1 cellular context compared by ENCODE assay signal in the genomic region with DNA sequence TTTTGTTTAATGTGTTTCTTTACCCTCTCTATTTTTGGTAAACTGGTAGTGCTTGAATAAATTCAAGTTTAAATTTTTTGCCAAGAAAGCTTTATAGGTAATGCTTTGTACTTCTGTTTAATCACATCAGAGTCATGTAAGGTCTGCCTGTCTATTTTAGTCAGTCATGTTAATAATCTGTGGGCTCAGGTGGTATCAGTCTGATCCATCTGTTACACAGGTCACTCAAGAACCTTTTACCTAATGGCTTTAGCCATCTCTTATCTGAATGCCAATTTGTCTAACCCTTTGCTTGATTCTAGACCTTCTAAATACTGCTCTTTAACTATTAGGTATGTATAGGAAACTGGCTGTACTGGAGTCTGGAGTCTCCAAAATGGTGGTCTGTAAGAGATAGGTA.
TF ChIP-seq lines count a peak whose summit lies in the region.

No MANE protein-coding gene starts in this region.

TF ChIP-seq in HepG2, 621 proteins besides CTCF, POLR2A, EP300 and RAD21:
- TF ChIP-seq REPIN1 (CRISPR knock-in tag; IDR thresholded peaks at IDR 0.05; ENCODE audit: borderline replicate concordance, low read depth): no peak
- TF ChIP-seq AGO1 (IDR thresholded peaks at IDR 0.05; ENCODE audit: low read depth, low read length, poor library complexity, severe bottlenecking): no peak
- no peak for TF ChIP-seq PRMT3 (CRISPR knock-in tag; IDR thresholded peaks at IDR 0.05; ENCODE audit: borderline replicate concordance, low read depth)
- TF ChIP-seq, protein P1, sequence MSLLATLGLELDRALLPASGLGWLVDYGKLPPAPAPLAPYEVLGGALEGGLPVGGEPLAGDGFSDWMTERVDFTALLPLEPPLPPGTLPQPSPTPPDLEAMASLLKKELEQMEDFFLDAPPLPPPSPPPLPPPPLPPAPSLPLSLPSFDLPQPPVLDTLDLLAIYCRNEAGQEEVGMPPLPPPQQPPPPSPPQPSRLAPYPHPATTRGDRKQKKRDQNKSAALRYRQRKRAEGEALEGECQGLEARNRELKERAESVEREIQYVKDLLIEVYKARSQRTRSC (CRISPR knock-in tag; IDR thresholded peaks at IDR 0.05; ENCODE audit: low read depth): no peak
- TF ChIP-seq JUNB (CRISPR knock-in tag; IDR thresholded peaks at IDR 0.05; ENCODE audit: borderline replicate concordance): no peak
- TF ChIP-seq RFX3 (CRISPR knock-in tag; IDR thresholded peaks at IDR 0.05): no peak
- no peak for TF ChIP-seq DZIP1 (CRISPR knock-in tag; IDR thresholded peaks at IDR 0.05)
- TF ChIP-seq ZNF609 (CRISPR knock-in tag; IDR thresholded peaks at IDR 0.05; ENCODE audit: borderline replicate concordance): no peak
- no peak for TF ChIP-seq PHF8 (CRISPR knock-in tag; IDR thresholded peaks at IDR 0.05)
- TF ChIP-seq MAZ (IDR thresholded peaks at IDR 0.05; ENCODE audit: borderline replicate concordance, low read depth, low read length): no peak
- TF ChIP-seq MAZ (CRISPR knock-in tag; IDR thresholded peaks at IDR 0.05; ENCODE audit: low read depth): no peak
- TF ChIP-seq ZNF792 (CRISPR knock-in tag; IDR thresholded peaks at IDR 0.05): no peak
- no peak for TF ChIP-seq SMAD3 (CRISPR knock-in tag; IDR thresholded peaks at IDR 0.05)
- no peak for TF ChIP-seq SMC3 (IDR thresholded peaks at IDR 0.05; ENCODE audit: low read length)
- TF ChIP-seq ZNF501 (CRISPR knock-in tag; IDR thresholded peaks at IDR 0.05): no peak
- no peak for TF ChIP-seq NBN (conservative IDR thresholded peaks at IDR 0.05)
- TF ChIP-seq, protein P2, sequence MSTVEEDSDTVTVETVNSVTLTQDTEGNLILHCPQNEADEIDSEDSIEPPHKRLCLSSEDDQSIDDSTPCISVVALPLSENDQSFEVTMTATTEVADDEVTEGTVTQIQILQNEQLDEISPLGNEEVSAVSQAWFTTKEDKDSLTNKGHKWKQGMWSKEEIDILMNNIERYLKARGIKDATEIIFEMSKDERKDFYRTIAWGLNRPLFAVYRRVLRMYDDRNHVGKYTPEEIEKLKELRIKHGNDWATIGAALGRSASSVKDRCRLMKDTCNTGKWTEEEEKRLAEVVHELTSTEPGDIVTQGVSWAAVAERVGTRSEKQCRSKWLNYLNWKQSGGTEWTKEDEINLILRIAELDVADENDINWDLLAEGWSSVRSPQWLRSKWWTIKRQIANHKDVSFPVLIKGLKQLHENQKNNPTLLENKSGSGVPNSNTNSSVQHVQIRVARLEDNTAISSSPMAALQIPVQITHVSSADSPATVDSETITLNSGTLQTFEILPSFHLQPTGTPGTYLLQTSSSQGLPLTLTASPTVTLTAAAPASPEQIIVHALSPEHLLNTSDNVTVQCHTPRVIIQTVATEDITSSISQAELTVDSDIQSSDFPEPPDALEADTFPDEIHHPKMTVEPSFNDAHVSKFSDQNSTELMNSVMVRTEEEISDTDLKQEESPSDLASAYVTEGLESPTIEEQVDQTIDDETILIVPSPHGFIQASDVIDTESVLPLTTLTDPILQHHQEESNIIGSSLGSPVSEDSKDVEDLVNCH (CRISPR knock-in tag; IDR thresholded peaks at IDR 0.05): no peak
- TF ChIP-seq, protein P3, sequence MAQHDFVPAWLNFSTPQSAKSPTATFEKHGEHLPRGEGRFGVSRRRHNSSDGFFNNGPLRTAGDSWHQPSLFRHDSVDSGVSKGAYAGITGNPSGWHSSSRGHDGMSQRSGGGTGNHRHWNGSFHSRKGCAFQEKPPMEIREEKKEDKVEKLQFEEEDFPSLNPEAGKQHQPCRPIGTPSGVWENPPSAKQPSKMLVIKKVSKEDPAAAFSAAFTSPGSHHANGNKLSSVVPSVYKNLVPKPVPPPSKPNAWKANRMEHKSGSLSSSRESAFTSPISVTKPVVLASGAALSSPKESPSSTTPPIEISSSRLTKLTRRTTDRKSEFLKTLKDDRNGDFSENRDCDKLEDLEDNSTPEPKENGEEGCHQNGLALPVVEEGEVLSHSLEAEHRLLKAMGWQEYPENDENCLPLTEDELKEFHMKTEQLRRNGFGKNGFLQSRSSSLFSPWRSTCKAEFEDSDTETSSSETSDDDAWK (CRISPR knock-in tag; IDR thresholded peaks at IDR 0.05): no peak
- TF ChIP-seq PAX8 (CRISPR knock-in tag; IDR thresholded peaks at IDR 0.05; ENCODE audit: borderline replicate concordance): no peak
- TF ChIP-seq EED (CRISPR knock-in tag; IDR thresholded peaks at IDR 0.05): no peak
- no peak for TF ChIP-seq ZBTB44 (CRISPR knock-in tag; IDR thresholded peaks at IDR 0.05)
TF ChIP-seq in HepG2: peak in this region for 0.
